Comparison of ENCODE assay signal across 8 cellular contexts in genomic region chr5:62305715-62306493, GRCh38. TPM values are rescaled to one million over a fixed set of nuclear protein-coding genes. Genes with fewer than 3 reads are reported as not detected.
DNase-seq lines count a peak whose midpoint lies in the region; ATAC-seq, FAIRE-seq and TF ChIP-seq lines count a peak whose summit lies in the region.

TSS of gene KIF2A (plus strand) at chr5:62306206. CDS start at chr5:62306473, 267 bp downstream.

- intact Hi-C loops in Calu3 (cut with micrococcal nuclease; ENCODE audit: unreplicated experiment), result loop anchor here (2.0 to 5.0 kb wide), 3 partner anchors 29 to 49 kb away; no protein-coding TSS in a partner anchor

- H3K79me2 ChIP-seq in H1 (ENCODE audit: control insufficient read depth in 1 of 2, insufficient read depth in 2 of 2, low read length in 2 of 2), result peaks cover 26 to 41% of the 10 kb centered on the region in 2 experiments

- peak; percentile 88 for ATAC-seq in GM21390 (IDR thresholded peaks at IDR 0.05; ENCODE audit: unreplicated experiment)

- peak; percentile 67 to 74 for TF ChIP-seq POLR2A in H1 (IDR thresholded peaks at IDR 0.05; ENCODE audit: control extremely low read depth in 1 of 2, low read depth in 2 of 2, low read length in 2 of 2)

- no peaks in the 10 kb centered on the region; the same call in 1 of the 2 replicates for H3K79me1 ChIP-seq in H1 (ENCODE audit: low read depth, low read length)
- H3K79me1 ChIP-seq in mesenchymal stem cell (replicated peaks; ENCODE audit: low read length, poor library complexity, severe bottlenecking), result no peaks in the 10 kb centered on the region

- peaks cover 8% of the 10 kb centered on the region for H3K23me2 ChIP-seq in H1 (ENCODE audit: low read depth, low read length)

- peak within 1 kb of the TSS; percentile 17 for H3K23ac ChIP-seq in H1 (ENCODE audit: insufficient read length)
- H3K23ac ChIP-seq in mesenchymal stem cell (ENCODE audit: low read length in 2 of 2), result peak within 1 kb of the TSS in 1 of 2 experiments; percentile 76

- no peaks in the 10 kb centered on the region for H3K9me3 ChIP-seq in H1 (ENCODE audit: insufficient read depth in 2 of 2, low read depth in 1 of 2, low read length in 1 of 2)
- no peaks in the 10 kb centered on the region for H3K9me3 ChIP-seq in mesenchymal stem cell (ENCODE audit: control insufficient read depth, low read length)

- peaks cover 0 to 8% (median 3%) of the 10 kb centered on the region in 4 experiments; a peak in 4 of 7 replicates for H3K4me1 ChIP-seq in H1 (replicated peaks in 1 of 4; ENCODE audit: control insufficient read depth in 3 of 4, insufficient read depth in 4 of 4, low read length in 3 of 4)
- H3K4me1 ChIP-seq in mesenchymal stem cell (ENCODE audit: control insufficient read depth, insufficient read depth, low read depth, low read length), result no peaks in the 10 kb centered on the region

- BruUV-seq in Calu3 (replicated peaks; lab: Mats Ljungman, UMichigan), result no TSS peak

- H3K4ac ChIP-seq in H1 (replicated peaks; ENCODE audit: insufficient read length, low read depth, low read length) (peak within 1 kb of the TSS; percentile 44), mesenchymal stem cell (ENCODE audit: low read depth in 1 of 2, low read length in 2 of 2) (peak within 1 kb of the TSS; percentile 78 to 91)

- POLR2A ChIA-PET in H1 (lab: Charles Lee; ENCODE audit: partially characterized antibody), result interaction anchor here (0.7 to 1.4 kb wide), 10 partner anchors 8 to 98 kb away, joined by 3 to 9 read pairs (median 3); partner anchors contain the start of gene DIMT1

- H3K36me3 ChIP-seq in H1 (ENCODE audit: control insufficient read depth in 2 of 4, insufficient read depth in 4 of 4, low read length in 3 of 4) (peaks cover 0 to 5% (median 0%) of the 10 kb centered on the region in 4 experiments; a peak in 2 of 8 replicates), mesenchymal stem cell (ENCODE audit: control insufficient read depth in 1 of 2, insufficient read depth in 2 of 2, low read depth in 1 of 2, low read length in 2 of 2) (no peaks in the 10 kb centered on the region)

- peak; percentile 93 for DNase-seq in Calu3
- DNase-seq in HUDEP-2 (lab: John Stamatoyannopoulos, UW; ENCODE audit: unreplicated experiment in 76 of 76), result peak in 74 of 76 experiments; percentile 42 to 95 (median 87)
- DNase-seq in NOMO-1 treated with dmso at 0.1 percent for 144 hours (lab: John Stamatoyannopoulos, UW; ENCODE audit: unreplicated experiment), result peak; percentile 86
- peak; percentile 62 to 94 (median 83) for DNase-seq in activated CD8-positive, alpha-beta memory T cell treated with anti-CD3 and anti-CD28 coated beads for 48 hours (ENCODE audit: low read depth in 2 of 3, low spot score in 2 of 3)
- peak; percentile 86 to 90 for DNase-seq in H1 (ENCODE audit: low read depth in 1 of 2, low spot score in 2 of 2)
- peak; percentile 92 for DNase-seq in mesenchymal stem cell
- peak; percentile 80 for DNase-seq in stimulated activated CD8-positive, alpha-beta memory T cell treated with anti-CD3 and anti-CD28 coated beads, Interleukin-12 subunit alpha, Interleukin-12 subunit beta, amount 100 ng/mL, for 24 hours (ENCODE audit: extremely low read depth)

- peak within 1 kb of the TSS; percentile 87 for H3K4me3 Mint-ChIP-seq in Calu3 (ENCODE audit: low read depth, unreplicated experiment)

- 0 out of 3 replicates have a peak, but pooled peaks of 1 of the 2 experiments have one; percentile 4 for TF ChIP-seq EP300 in H1 (IDR thresholded peaks at IDR 0.05; ENCODE audit: borderline replicate concordance in 1 of 2, low read depth in 2 of 2, low read length in 2 of 2)

- TF ChIP-seq RAD21 in H1 (IDR thresholded peaks at IDR 0.05 in 1 of 2, conservative IDR thresholded peaks at IDR 0.05 in 1 of 2; ENCODE audit: low read depth in 2 of 2, low read length in 2 of 2), result no peak

- peaks cover 34% of the 10 kb centered on the region for H3K36me3 Mint-ChIP-seq in Calu3 (ENCODE audit: insufficient read depth, unreplicated experiment)

- peak within 1 kb of the TSS; percentile 60 to 98 (median 78) for H3K4me3 ChIP-seq in H1 (ENCODE audit: extremely low read depth in 1 of 4, insufficient read depth in 2 of 4, low read depth in 3 of 4, low read length in 4 of 4)
- H3K4me3 ChIP-seq in mesenchymal stem cell (ENCODE audit: insufficient read depth in 1 of 2, low read depth in 1 of 2, low read length in 2 of 2), result peak within 1 kb of the TSS; percentile 87 to 98

- CTCF ChIA-PET in Calu3 (lab: Charles Lee), result interaction anchor here (0.9 to 1.3 kb wide), 2 partner anchors 38 to 83 kb away, joined by 3 to 4 read pairs; no protein-coding TSS in a partner anchor
- CTCF ChIA-PET in H1 (lab: Charles Lee; ENCODE audit: partially characterized antibody), result interaction anchor here (0.9 to 1.5 kb wide), 2 partner anchors 14 to 81 kb away, joined by 4 to 6 read pairs; no protein-coding TSS in a partner anchor

- peak within 1 kb of the TSS; percentile 59 for H3K56ac ChIP-seq in H1 (replicated peaks; ENCODE audit: insufficient read length, low read depth, low read length)

- peaks cover 11 to 19% of the 10 kb centered on the region in 2 experiments for H4K20me1 ChIP-seq in H1 (replicated peaks in 1 of 2; ENCODE audit: control insufficient read depth in 1 of 2, insufficient read depth in 2 of 2, low read length in 2 of 2)

- H2BK15ac ChIP-seq in H1 (ENCODE audit: low read length) (peak within 1 kb of the TSS; percentile 97; the same call in 1 of the 2 replicates), mesenchymal stem cell (ENCODE audit: low read depth, poor library complexity, severe bottlenecking) (peak within 1 kb of the TSS; percentile 46)

- H2BK5ac ChIP-seq in H1 (ENCODE audit: low read depth, low read length) (peak within 1 kb of the TSS; percentile 82), mesenchymal stem cell (ENCODE audit: low read depth, low read length, poor library complexity, severe bottlenecking) (peak within 1 kb of the TSS; percentile 83)

- H2AK5ac ChIP-seq in H1 (ENCODE audit: low read depth, low read length) (peak within 1 kb of the TSS; percentile 77; the same call in 1 of the 2 replicates), mesenchymal stem cell (ENCODE audit: low read length, severe bottlenecking) (no peak within 1 kb of the TSS)

- 3% methylated on average over 41 of the region's 86 CpGs; no CpG with 5 or more reads in 1 of the 2 experiments for WGBS in H1 (ENCODE audit: extremely low coverage in 1 of 2, insufficient coverage in 1 of 2, insufficient read length in 1 of 2, insufficient replicate concordance in 2 of 2, low coverage in 1 of 2, low lambda C conversion rate in 2 of 2, missing lambda C conversion rate in 1 of 2), 2 experiments
- 2% methylated on average over 53 of the region's 86 CpGs for WGBS in mesenchymal stem cell

- peak within 1 kb of the TSS; percentile 56 for H2BK12ac ChIP-seq in H1 (ENCODE audit: low read depth, low read length)
- peak within 1 kb of the TSS in 1 of 2 experiments; percentile 74 for H2BK12ac ChIP-seq in mesenchymal stem cell (ENCODE audit: low read length in 2 of 2)

- H3K9me3 Mint-ChIP-seq in Calu3 (ENCODE audit: low read depth, unreplicated experiment), result no peaks in the 10 kb centered on the region

- peak within 1 kb of the TSS; percentile 97 for H2AFZ ChIP-seq in H1 (ENCODE audit: low read length)
- peak within 1 kb of the TSS; percentile 98 for H2AFZ ChIP-seq in mesenchymal stem cell (ENCODE audit: low read depth, low read length)

- H3K18ac ChIP-seq in H1 (ENCODE audit: extremely low read depth, low read length) (peak within 1 kb of the TSS; percentile 95), mesenchymal stem cell (ENCODE audit: low read depth in 1 of 2, low read length in 2 of 2) (peak within 1 kb of the TSS; percentile 98)

- peak within 1 kb of the TSS; percentile 89 for H4K5ac ChIP-seq in H1 (ENCODE audit: insufficient read length, low read depth, low read length)

- H3K14ac ChIP-seq in H1 (ENCODE audit: insufficient read length), result no peak within 1 kb of the TSS
- H3K14ac ChIP-seq in mesenchymal stem cell (ENCODE audit: low read length in 2 of 2), result peak within 1 kb of the TSS in 1 of 2 experiments; percentile 91

- H3K27me3 Mint-ChIP-seq in Calu3 (ENCODE audit: unreplicated experiment), result no peaks in the 10 kb centered on the region

- TF ChIP-seq CTCF in Calu3 (IDR thresholded peaks at IDR 0.05; ENCODE audit: unreplicated experiment) (no peak), H1 (IDR thresholded peaks at IDR 0.05; ENCODE audit: control extremely low read depth in 1 of 3, insufficient read depth in 1 of 3, low read depth in 1 of 3, low read length in 3 of 3) (no peak)

- no peak for FAIRE-seq in H1 (lab: Jason Lieb, UNC)

- H4K8ac ChIP-seq in H1 (ENCODE audit: extremely low read depth, insufficient read depth, low read length), result peak within 1 kb of the TSS; percentile 95
- peak within 1 kb of the TSS; percentile 84 for H4K8ac ChIP-seq in mesenchymal stem cell (ENCODE audit: low read length)

- H3K9ac ChIP-seq in H1 (replicated peaks in 1 of 4; ENCODE audit: extremely low read depth in 1 of 4, low read depth in 3 of 4, low read length in 3 of 4) (peak within 1 kb of the TSS; percentile 77 to 92 (median 88)), mesenchymal stem cell (ENCODE audit: low read length) (peak within 1 kb of the TSS; percentile 92)

- H2BK120ac ChIP-seq in H1 (replicated peaks; ENCODE audit: low read depth, low read length), result peak within 1 kb of the TSS; percentile 22
- peak within 1 kb of the TSS; percentile 3 for H2BK120ac ChIP-seq in mesenchymal stem cell (ENCODE audit: low read depth, low read length)

- H3K27me3 ChIP-seq in H1 (replicated peaks in 1 of 4; ENCODE audit: control insufficient read depth in 3 of 4, extremely low read depth in 1 of 4, insufficient read depth in 3 of 4, low read length in 3 of 4) (no peaks in the 10 kb centered on the region; a peak in 1 of 7 replicates), mesenchymal stem cell (ENCODE audit: control insufficient read depth in 1 of 2, insufficient read depth in 1 of 2, low read length in 2 of 2) (no peaks in the 10 kb centered on the region)

- H3K27ac ChIP-seq in H1 (ENCODE audit: low read depth, low read length) (peak within 1 kb of the TSS; percentile 81), mesenchymal stem cell (ENCODE audit: low read length, poor library complexity, severe bottlenecking) (peak within 1 kb of the TSS; percentile 66)

- 0 out of 2 replicates have a peak within 1 kb of the TSS, but pooled peaks have one; percentile 23 for H2BK20ac ChIP-seq in H1 (ENCODE audit: low read length)

- H3K4me1 Mint-ChIP-seq in Calu3 (ENCODE audit: low read depth, unreplicated experiment), result peaks cover 23% of the 10 kb centered on the region

- peak within 1 kb of the TSS; percentile 66 for H3K27ac Mint-ChIP-seq in Calu3 (ENCODE audit: unreplicated experiment)

- peak within 1 kb of the TSS; percentile 55 for H4K91ac ChIP-seq in H1 (replicated peaks; ENCODE audit: insufficient read length, low read length)
- peak within 1 kb of the TSS; percentile 76 for H4K91ac ChIP-seq in mesenchymal stem cell (ENCODE audit: low read length)

- H3K4me2 ChIP-seq in H1 (ENCODE audit: insufficient read depth in 1 of 2, low read depth in 2 of 2, low read length in 2 of 2) (peak within 1 kb of the TSS; percentile 77 to 88), mesenchymal stem cell (ENCODE audit: low read length, poor library complexity, severe bottlenecking) (peak within 1 kb of the TSS; percentile 79)

RNA-seq across cellular contexts. Expression of gene KIF2A, which starts in this region (rescaled TPM):
- total RNA-seq in Calu3 (2022), result 76.9 and 81.4 TPM in 2 replicates
- total RNA-seq in H1 (2021; fragmentation: NEBNext Ultra II Directional; extraction: Animal tissue kit (Norgen Biotek cat#: 25700)), result 92.4 and 97.1 TPM in 2 replicates
- polyA plus RNA-seq in H1 (2011; rRNA removed), result 13.1 and 18.4 TPM in 2 replicates
- polyA plus RNA-seq in H1 (2011; cell fraction: cytosol; rRNA removed), result 28.5 TPM
- polyA plus RNA-seq in H1 (2011; cell fraction: nucleus; rRNA removed), result 12.2 TPM
- polyA plus RNA-seq in H1 (2012, experiment 1 of 2), result 32.4 to 65.8 TPM (median 42.2 TPM) in 4 replicates
- 4.1 TPM for polyA plus RNA-seq in H1 (2012, experiment 2 of 2)
- polyA plus RNA-seq in H1 (2013, experiment 1 of 2), result 78.1 TPM
- polyA plus RNA-seq in H1 (2013, experiment 2 of 2), result 76.4 TPM
- 47.7 and 66.5 TPM in 2 replicates for polyA minus RNA-seq in H1 (2011; rRNA and poly(A)+ RNA removed)
- polyA minus RNA-seq in H1 (2011; cell fraction: cytosol; rRNA and poly(A)+ RNA removed), result 37.7 TPM
- 123 TPM for polyA minus RNA-seq in H1 (2011; cell fraction: nucleus; rRNA and poly(A)+ RNA removed)
- 47.4 TPM for polyA plus RNA-seq in mesenchymal stem cell (2013, experiment 1 of 2)
- polyA plus RNA-seq in mesenchymal stem cell (2013, experiment 2 of 2), result 45.1 TPM

Comparison
In these comparisons a context has a peak if more than half of its experiments do, and no peak if none do; other contexts are left out.
1. Peak in every context shown above with its lines: DNase-seq, ATAC-seq, H3K4me3 ChIP-seq and H3K27ac ChIP-seq.